ENCODE assay signal across 25 cellular contexts in genomic region chr1:234348964-234349363, GRCh38.
"Had no signal": no experiment of that assay in that cellular context is flagged by ENCODE, and none has a peak within 500 bp of the region (broad histone marks: within the 10 kb centered on the region; RNA-seq: fewer than 3 reads in every experiment).

No MANE protein-coding gene starts in this region.

- H3K4me3 ChIP-seq: coronary artery, dorsolateral prefrontal cortex, esophagus squamous epithelium, gastrocnemius medialis, heart right ventricle, left lung, lower lobe of right lung had no signal

- H3K9me3 ChIP-seq: esophagus squamous epithelium, gastrocnemius medialis, left lung, lower lobe of right lung had no signal

- H3K4me1 ChIP-seq: esophagus squamous epithelium, gastrocnemius medialis, heart right ventricle, left lung, lower lobe of right lung had no signal

- H3K36me3 ChIP-seq: esophagus squamous epithelium, gastrocnemius medialis, heart right ventricle, left lung, lower lobe of right lung had no signal

- FAIRE-seq: islet of Langerhans, keratinocyte had no signal

- H3K27ac ChIP-seq: coronary artery, dorsolateral prefrontal cortex, epithelial cell of prostate, esophagus squamous epithelium, gastrocnemius medialis, heart right ventricle, left lung, lower lobe of right lung had no signal

- DNase-seq: dermis blood vessel endothelial cell; dorsolateral prefrontal cortex; effector CD4-positive, alpha-beta T cell; effector memory CD4-positive, alpha-beta T cell; erythroblast; esophagus squamous epithelium; foreskin fibroblast; foreskin melanocyte; gastrocnemius medialis; glutamatergic neuron; head of caudate nucleus; heart right ventricle; hippocampal formation; left cardiac atrium; left lung; left ventricle myocardium superior; lower lobe of right lung; mesendoderm; midbrain; naive thymus-derived CD4-positive, alpha-beta T cell had no signal

- H3K27me3 ChIP-seq: dorsolateral prefrontal cortex, gastrocnemius medialis had no signal

- ATAC-seq: esophagus mucosa; gastrocnemius medialis; heart right ventricle; left cardiac atrium; left lung; left ventricle myocardium superior; lower lobe of right lung; naive thymus-derived CD4-positive, alpha-beta T cell had no signal
